Comparison of ENCODE assay signal across 25 cellular contexts in genomic region chr11:70769106-70769505, GRCh38.
A peak's percentile ranks its signal among the peaks of the same experiment; 100 is the strongest.
DNase-seq lines count a peak whose midpoint lies in the region; ATAC-seq and TF ChIP-seq lines count a peak whose summit lies in the region.
"Had no signal": no experiment of that assay in that cellular context is flagged by ENCODE, and none has a peak within 500 bp of the region (broad histone marks: within the 10 kb centered on the region; RNA-seq: fewer than 3 reads in every experiment).

No MANE protein-coding gene starts in this region.

- H3K9me3 ChIP-seq in adrenal gland (replicated peaks in 1 of 3) (no peaks in the 10 kb centered on the region), left ventricle myocardium inferior (replicated peaks) (peaks cover 16% of the 10 kb centered on the region)
- H3K9me3 ChIP-seq: BE2C, HAP-1 had no signal

- TF ChIP-seq CTCF in adrenal gland (IDR thresholded peaks at IDR 0.05) = no peak
- no peak for TF ChIP-seq CTCF in chondrocyte (IDR thresholded peaks at IDR 0.05)
- no peak for TF ChIP-seq CTCF in left ventricle myocardium inferior (IDR thresholded peaks at IDR 0.05; ENCODE audit: borderline replicate concordance)

- H3K4me1 ChIP-seq in adrenal gland (replicated peaks in 1 of 2) (no peaks in the 10 kb centered on the region), left ventricle myocardium inferior (no peaks in the 10 kb centered on the region)
- H3K4me1 ChIP-seq: A549, BE2C, HAP-1 had no signal

- H3K27ac ChIP-seq in adrenal gland (no peak overlapping the region), left ventricle myocardium inferior (replicated peaks) (no peak overlapping the region)
- H3K27ac ChIP-seq: A549; BLaER1 treated with 17β-estradiol and CSF1 and Interleukin-3, amounts not matched to agents 10 nM and 100 nM had no signal

- no peaks in the 10 kb centered on the region for H3K36me3 Mint-ChIP-seq in chondrocyte (ENCODE audit: low read depth)
- H3K36me3 Mint-ChIP-seq: CD14-positive monocyte; CD8-positive, alpha-beta memory T cell had no signal

- no peak for TF ChIP-seq POLR2A in adrenal gland (IDR thresholded peaks at IDR 0.05)

- H3K4me3 ChIP-seq in adrenal gland = no peak overlapping the region
- H3K4me3 ChIP-seq in left ventricle myocardium inferior = no peak overlapping the region
- H3K4me3 ChIP-seq: A549; BLaER1 treated with 17β-estradiol and CSF1 and Interleukin-3, amounts not matched to agents 10 nM and 100 nM; GM12878; HAP-1 had no signal

- H3K36me3 ChIP-seq in adrenal gland (replicated peaks in 1 of 2) (no peaks in the 10 kb centered on the region), left ventricle myocardium inferior (no peaks in the 10 kb centered on the region)
- H3K36me3 ChIP-seq: BE2C; BLaER1 treated with 17β-estradiol and CSF1 and Interleukin-3, amounts not matched to agents 10 nM and 100 nM; HAP-1 had no signal

- ATAC-seq in GM18868 (IDR thresholded peaks at IDR 0.05; ENCODE audit: unreplicated experiment) = no peak
- ATAC-seq: A549, GM12878 had no signal

- no peaks in the 10 kb centered on the region for H3K4me1 Mint-ChIP-seq in chondrocyte (ENCODE audit: low read depth)
- H3K4me1 Mint-ChIP-seq: CD14-positive monocyte; CD8-positive, alpha-beta memory T cell had no signal

- H3K27ac Mint-ChIP-seq in chondrocyte (ENCODE audit: unreplicated experiment) = no peak overlapping the region
- H3K27ac Mint-ChIP-seq: CD14-positive monocyte; CD4-positive, alpha-beta T cell; CD8-positive, alpha-beta memory T cell; HFFc6 had no signal

- peaks cover 21% of the 10 kb centered on the region for H3K27me3 Mint-ChIP-seq in chondrocyte (ENCODE audit: low read depth)
- H3K27me3 Mint-ChIP-seq: CD8-positive, alpha-beta memory T cell had no signal

- H3K4me3 Mint-ChIP-seq in chondrocyte (ENCODE audit: unreplicated experiment) = no peak overlapping the region
- H3K4me3 Mint-ChIP-seq: CD14-positive monocyte; CD4-positive, alpha-beta T cell; CD8-positive, alpha-beta memory T cell; HFFc6 had no signal

- H3K27me3 ChIP-seq in adrenal gland (no peaks in the 10 kb centered on the region), left ventricle myocardium inferior (ENCODE audit: low read depth) (peaks cover 26% of the 10 kb centered on the region)
- H3K27me3 ChIP-seq: BE2C; BLaER1 treated with 17β-estradiol and CSF1 and Interleukin-3, amounts not matched to agents 10 nM and 100 nM had no signal

- peaks cover 11% of the 10 kb centered on the region for H3K9me3 Mint-ChIP-seq in chondrocyte (ENCODE audit: low read depth)
- H3K9me3 Mint-ChIP-seq: CD4-positive, alpha-beta T cell had no signal

- DNase-seq in G401 (ENCODE audit: low spot score) (peak; percentile 91), adrenal gland (peak; percentile 28 to 65 (median 53)), chondrocyte (ENCODE audit: low spot score) (peak; percentile 70), pons (ENCODE audit: low spot score) (peak; percentile 32), left ventricle myocardium inferior (no peak), DMS79 treated with DMSO at 0.1 percent for 48 hours (lab: John Stamatoyannopoulos, UW) (no peak)
- DNase-seq: 8988T; ACHN; AML-193; BE2C; Calu3; CD4-positive, alpha-beta T cell; CD8-positive, alpha-beta memory T cell; COR-L47; DMS53; DND-41; GDM1; GOT3; HFFc6 had no signal

- intact Hi-C loops in adrenal gland (cut with DNase I) = no loop called here
- intact Hi-C loops in left ventricle myocardium inferior (cut with micrococcal nuclease) = no loop called here

- WGBS in adrenal gland, 4 donors = 45 to 65% (median 51%) methylated on average over 2 to 14 of the region's 14 CpGs

- in situ Hi-C loops in G401 (cut with HindIII; ENCODE audit: low sequenced_read_pairs) = no loop called here

Comparison
In these comparisons a context has a peak if more than half of its experiments do, and no peak if none do; other contexts are left out.
1. DNase-seq: peak in G401 (single experiment), adrenal gland (7 of 7), chondrocyte (single experiment) and pons (single experiment); none in left ventricle myocardium inferior (single experiment) and DMS79 treated with DMSO at 0.1 percent for 48 hours (single experiment).